ENCODE assay signal across 27 cellular contexts in genomic region chr4:81577392-81577791, GRCh38.
"Had no signal": no experiment of that assay in that cellular context is flagged by ENCODE, and none has a peak within 500 bp of the region (broad histone marks: within the 10 kb centered on the region; RNA-seq: fewer than 3 reads in every experiment).

No MANE protein-coding gene starts in this region.

- H3K9me3 ChIP-seq: gastrocnemius medialis, ovary, thyroid gland had no signal

- ATAC-seq: activated CD4-positive, alpha-beta T cell treated with anti-CD3 and anti-CD28 coated beads for 36 hours; activated CD8-positive, alpha-beta memory T cell treated with anti-CD3 and anti-CD28 coated beads, Interleukin-2, amount 10 ng/mL, durations not matched to agents 7 days and 5 days; activated CD8-positive, alpha-beta T cell treated with anti-CD3 and anti-CD28 coated beads, Interleukin-2, amount 10 ng/mL, durations not matched to agents 7 days and 5 days; activated naive CD8-positive, alpha-beta T cell treated with anti-CD3 and anti-CD28 coated beads, Interleukin-2, amount 50 U/mL, for 24 hours; effector memory CD8-positive, alpha-beta T cell; gastrocnemius medialis; left cardiac atrium; naive thymus-derived CD4-positive, alpha-beta T cell; sciatic nerve had no signal

- DNase-seq: activated CD4-positive, alpha-beta T cell treated with anti-CD3 and anti-CD28 coated beads for 36 hours; activated CD4-positive, CD25-positive, alpha-beta regulatory T cell; activated CD8-positive, alpha-beta memory T cell treated with anti-CD3 and anti-CD28 coated beads, Interleukin-2, amount 10 ng/mL, durations not matched to agents 7 days and 5 days; activated CD8-positive, alpha-beta T cell treated with anti-CD3 and anti-CD28 coated beads, Interleukin-2, amount 10 ng/mL, durations not matched to agents 7 days and 5 days; activated naive CD8-positive, alpha-beta T cell treated with anti-CD3 and anti-CD28 coated beads, Interleukin-2, amount 50 U/mL, for 24 hours; activated T-cell treated with anti-CD3 and anti-CD28 coated beads, Interleukin-2, amount 50 U/mL, for 48 hours; amygdala; caudate nucleus; cortex of kidney; effector memory CD8-positive, alpha-beta T cell; erythroblast; gastrocnemius medialis; glutamatergic neuron; islet precursor cell; left cardiac atrium; mammary epithelial cell; naive thymus-derived CD4-positive, alpha-beta T cell; ovary; retina; stimulated activated CD4-positive, alpha-beta T cell treated with anti-CD3 and anti-CD28 coated beads, Interleukin-4, amount 100 ng/mL, for 4 hours; stimulated activated CD8-positive, alpha-beta memory T cell treated with anti-CD3 and anti-CD28 coated beads, Interleukin-4, amount 100 ng/mL, for 48 hours; stimulated activated naive B cell treated with anti-CD40 and anti-IgM and Interleukin-4, amounts not matched to agents 10 μg/mL and 1 μg/mL and 100 μg/mL, for 72 hours; stomach; T1000; thyroid gland had no signal

- H3K27ac ChIP-seq: gastrocnemius medialis, ovary, skin epidermis, stomach, thyroid gland had no signal

- H3K4me1 ChIP-seq: gastrocnemius medialis had no signal

- H3K36me3 ChIP-seq: gastrocnemius medialis, ovary, stomach, thyroid gland had no signal

- H3K27me3 ChIP-seq: gastrocnemius medialis, ovary, stomach, thyroid gland had no signal

- H3K4me3 ChIP-seq: gastrocnemius medialis, ovary, skin epidermis, stomach, thyroid gland had no signal
